Comparison of ENCODE assay signal across 21 cellular contexts in genomic region chr3:140014831-140015495, GRCh38.
"Had no signal": no experiment of that assay in that cellular context is flagged by ENCODE, and none has a peak within 500 bp of the region (broad histone marks: within the 10 kb centered on the region; RNA-seq: fewer than 3 reads in every experiment).

No MANE protein-coding gene starts in this region.

- H3K27me3 ChIP-seq: MG63 had no signal

- DNase-seq: KBM-7, MG63, NCI-H1092, NCI-H1105 treated with DMSO at 0.1 percent for 48 hours, NCI-H1417 treated with DMSO at 0.1 percent for 48 hours, NCI-H187, NCI-H2029, NCI-H2081 treated with DMSO at 0.1 percent for 48 hours, NCI-H2171, NCI-H226, NCI-H446, NCI-H510A, NCI-H524 treated with DMSO at 0.1 percent for 48 hours, NCI-H69, NCI-H774, PC-3, SHP77, SK-N-SH had no signal

- H3K27ac ChIP-seq: HL-60, RWPE1 had no signal

- ATAC-seq: Panc1, PC-3 had no signal

- H3K4me3 ChIP-seq: MG63 had no signal

- H3K9me3 ChIP-seq: MG63, SK-N-SH had no signal

- H3K36me3 ChIP-seq: MG63 had no signal
